15 cellular contexts compared by ENCODE assay signal in the genomic region with DNA sequence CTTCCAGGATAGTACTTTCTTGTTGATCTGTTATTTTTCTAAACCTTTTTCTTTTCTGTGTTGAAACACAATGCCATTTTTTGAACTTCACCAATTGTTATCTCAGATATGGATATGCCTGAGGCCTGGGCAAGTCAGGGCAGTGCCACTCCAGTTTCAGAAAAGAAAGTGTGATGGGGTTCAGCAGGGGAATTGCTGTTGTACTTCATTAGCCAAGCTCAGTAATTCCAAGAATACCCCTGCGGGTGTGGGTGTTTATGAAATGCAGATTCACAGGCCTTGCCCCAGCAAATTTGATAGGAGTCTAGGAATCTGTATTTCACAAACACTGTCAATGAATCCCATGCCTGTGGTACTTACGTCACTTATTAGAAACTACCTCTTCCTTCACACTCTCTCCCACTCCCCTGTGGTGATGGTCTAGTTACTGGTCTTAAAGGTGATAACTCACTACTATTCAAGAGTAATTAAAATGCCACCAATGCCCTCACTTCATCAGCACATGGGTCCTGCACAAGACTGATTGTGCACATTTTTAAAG.
DNase-seq lines count a peak whose midpoint lies in the region; ATAC-seq and TF ChIP-seq lines count a peak whose summit lies in the region.
"Had no signal": no experiment of that assay in that cellular context is flagged by ENCODE, and none has a peak within 500 bp of the region (broad histone marks: within the 10 kb centered on the region; RNA-seq: fewer than 3 reads in every experiment).

No MANE protein-coding gene starts in this region.

- H3K27me3 Mint-ChIP-seq in type B pancreatic cell = no peaks in the 10 kb centered on the region
- H3K27me3 Mint-ChIP-seq: CD4-positive, alpha-beta memory T cell had no signal

- no CpG with 5 or more reads among the region's 2 CpGs for WGBS in IMR-90 (ENCODE audit: extremely low coverage in 2 of 2, insufficient read length in 1 of 2), 2 experiments
- no CpG with 5 or more reads among the region's 2 CpGs for WGBS in trophoblast cell (ENCODE audit: extremely low coverage, insufficient coverage, insufficient read length)

- no peak for DNase-seq in IMR-90
- DNase-seq in epithelial cell of prostate (ENCODE audit: low read depth, low spot score) = no peak
- no peak for DNase-seq in trophoblast cell
- no peak for DNase-seq in type B pancreatic cell (ENCODE audit: extremely low spot score, unreplicated experiment)
- no peak for DNase-seq in activated naive CD4-positive, alpha-beta T cell treated with Interleukin-2 at 50 U/mL for 16 hours
- DNase-seq in NCI-H1436 (lab: John Stamatoyannopoulos, UW) = no peak
- DNase-seq in T-helper 2 cell = no peak
- DNase-seq: BE2C; CD4-positive, alpha-beta memory T cell; GF-D8; GOT3; NCI-H1930; NCI-H524; SIG-M5 had no signal

- H3K27ac ChIP-seq in IMR-90 (ENCODE audit: insufficient read depth, low read length) (no peak overlapping the region), epithelial cell of prostate (peak overlapping the region; percentile 34), trophoblast cell (ENCODE audit: low read depth, low read length) (no peak overlapping the region)
- H3K27ac ChIP-seq: KMS-11 had no signal

- dilution Hi-C loops in IMR-90 (cut with HindIII; ENCODE audit: low sequenced_read_pairs, unreplicated experiment) = no loop called here

- no peak overlapping the region; the same call in 1 of the 2 replicates for H3K4ac ChIP-seq in IMR-90 (ENCODE audit: low read depth, low read length)
- H3K4ac ChIP-seq in trophoblast cell (ENCODE audit: low read depth, low read length) = no peak overlapping the region

- no peak overlapping the region for H2BK15ac ChIP-seq in IMR-90 (ENCODE audit: low read depth, low read length)

- H2BK12ac ChIP-seq in trophoblast cell (ENCODE audit: low read length) = no peak overlapping the region

- H4K5ac ChIP-seq in IMR-90 (ENCODE audit: low read depth, low read length) = no peak overlapping the region

- no TSS peak for BruUV-seq in IMR-90 (replicated peaks; lab: Mats Ljungman, UMichigan)

- H3K4me1 ChIP-seq in IMR-90 (ENCODE audit: control insufficient read depth, insufficient read depth, low read length) = peaks cover 10% of the 10 kb centered on the region
- peaks cover 5 to 12% of the 10 kb centered on the region in 2 experiments for H3K4me1 ChIP-seq in trophoblast cell (ENCODE audit: control insufficient read depth in 1 of 2, insufficient read depth in 2 of 2, low read length in 2 of 2)
- H3K4me1 ChIP-seq: BE2C had no signal

- peaks cover 53% of the 10 kb centered on the region for H3K4me1 Mint-ChIP-seq in type B pancreatic cell (ENCODE audit: unreplicated experiment)
- H3K4me1 Mint-ChIP-seq: CD4-positive, alpha-beta memory T cell had no signal

- no peak for TF ChIP-seq RAD21 in IMR-90 (IDR thresholded peaks at IDR 0.05; ENCODE audit: low read length)

- H3K9me3 Mint-ChIP-seq in type B pancreatic cell = no peaks in the 10 kb centered on the region

- H4K8ac ChIP-seq in IMR-90 (ENCODE audit: low read depth in 2 of 2, low read length in 2 of 2) (no peak overlapping the region), trophoblast cell (ENCODE audit: low read depth, low read length) (peak overlapping the region; percentile 55)

- H3K36me3 Mint-ChIP-seq in type B pancreatic cell = peaks cover 23% of the 10 kb centered on the region
- H3K36me3 Mint-ChIP-seq: CD4-positive, alpha-beta memory T cell had no signal

- TF ChIP-seq CTCF in IMR-90 (conservative IDR thresholded peaks at IDR 0.05; ENCODE audit: low read depth, low read length) = no peak
- no peak for TF ChIP-seq CTCF in type B pancreatic cell (conservative IDR thresholded peaks at IDR 0.05)

- H3K27me3 ChIP-seq in IMR-90 (ENCODE audit: control insufficient read depth, insufficient read depth, low read length) (no peaks in the 10 kb centered on the region), trophoblast cell (ENCODE audit: insufficient read depth, low read length) (no peaks in the 10 kb centered on the region)

- no peak overlapping the region for H3K56ac ChIP-seq in IMR-90 (ENCODE audit: extremely low read depth, insufficient read depth, low read length)

- H3K4me3 ChIP-seq in IMR-90 (ENCODE audit: insufficient read depth, low read depth, low read length) = no peak overlapping the region
- H3K4me3 ChIP-seq in trophoblast cell (ENCODE audit: low read depth, low read length) = no peak overlapping the region

- H2AFZ ChIP-seq in IMR-90 (replicated peaks; ENCODE audit: low read length, poor library complexity) (no peak overlapping the region), trophoblast cell (ENCODE audit: insufficient read depth, low read length, poor library complexity) (no peak overlapping the region)

- no peak for TF ChIP-seq POLR2A in IMR-90 (IDR thresholded peaks at IDR 0.05; ENCODE audit: low read depth, low read length)

- POLR2A ChIA-PET in IMR-90 (lab: Charles Lee; ENCODE audit: unreplicated experiment) = no interaction called here

- in situ Hi-C loops in IMR-90 (cut with MboI; ENCODE audit: low sequenced_read_pairs) = no loop called here

- H3K36me3 ChIP-seq in IMR-90 (ENCODE audit: control insufficient read depth, insufficient read depth, low read length) (no peaks in the 10 kb centered on the region), trophoblast cell (ENCODE audit: control insufficient read depth in 1 of 2, insufficient read depth in 2 of 2, low read length in 2 of 2) (no peaks in the 10 kb centered on the region)
- H3K36me3 ChIP-seq: BE2C had no signal

- H2AK5ac ChIP-seq in IMR-90 (ENCODE audit: low read depth, low read length) = no peak overlapping the region
- H2AK5ac ChIP-seq in trophoblast cell (ENCODE audit: low read length) = no peak overlapping the region

- H3K9me3 ChIP-seq in IMR-90 (ENCODE audit: control insufficient read depth, insufficient read depth, low read length) = no peaks in the 10 kb centered on the region
- H3K9me3 ChIP-seq in trophoblast cell (ENCODE audit: insufficient read depth, low read depth, low read length) = no peaks in the 10 kb centered on the region
- H3K9me3 ChIP-seq: BE2C had no signal

- no peak overlapping the region for H3K4me3 Mint-ChIP-seq in type B pancreatic cell
- H3K4me3 Mint-ChIP-seq: CD4-positive, alpha-beta memory T cell had no signal

- H3K23ac ChIP-seq in IMR-90 (ENCODE audit: low read depth, low read length) (no peak overlapping the region), trophoblast cell (ENCODE audit: low read length) (no peak overlapping the region)

- peaks cover 4 to 12% of the 10 kb centered on the region in 2 experiments; a peak in 2 of 4 replicates for H3K79me1 ChIP-seq in IMR-90 (ENCODE audit: low read depth in 1 of 2, low read length in 2 of 2)
- peaks cover 14% of the 10 kb centered on the region for H3K79me1 ChIP-seq in trophoblast cell (ENCODE audit: low read length)

- H3K79me2 ChIP-seq in trophoblast cell (ENCODE audit: control insufficient read depth, insufficient read depth, low read length, poor library complexity) = peaks cover 3% of the 10 kb centered on the region

- H2BK20ac ChIP-seq in IMR-90 (ENCODE audit: low read depth, low read length) = no peak overlapping the region

- no peak overlapping the region for H2AK9ac ChIP-seq in IMR-90 (replicated peaks; ENCODE audit: low read depth, low read length, poor library complexity)

- intact Hi-C loops in IMR-90 (cut with micrococcal nuclease) = no loop called here

- no peak overlapping the region for H2BK120ac ChIP-seq in IMR-90 (ENCODE audit: low read depth, low read length)
- no peak overlapping the region for H2BK120ac ChIP-seq in trophoblast cell (ENCODE audit: insufficient read depth, low read length, poor library complexity)

- H3K18ac ChIP-seq in IMR-90 (ENCODE audit: low read depth, low read length) = peak overlapping the region; percentile 68
- no peak overlapping the region for H3K18ac ChIP-seq in trophoblast cell (ENCODE audit: low read length)

- H3K9ac ChIP-seq in IMR-90 (ENCODE audit: low read depth, low read length) = no peak overlapping the region
- H3K9ac ChIP-seq in trophoblast cell (ENCODE audit: low read length) = no peak overlapping the region
- H3K9ac ChIP-seq: KMS-11 had no signal

- H4K91ac ChIP-seq in IMR-90 (ENCODE audit: insufficient read depth, low read depth, low read length) (no peak overlapping the region), trophoblast cell (ENCODE audit: low read depth, low read length) (no peak overlapping the region)

- H3K14ac ChIP-seq in IMR-90 (replicated peaks; ENCODE audit: low read depth, low read length) = no peak overlapping the region
- no peak overlapping the region for H3K14ac ChIP-seq in trophoblast cell (ENCODE audit: low read length)

- H4K12ac ChIP-seq in trophoblast cell (ENCODE audit: low read depth, low read length) = no peak overlapping the region

- H3K27ac Mint-ChIP-seq in type B pancreatic cell = peak overlapping the region; percentile 53
- H3K27ac Mint-ChIP-seq: CD4-positive, alpha-beta memory T cell had no signal

- CTCF ChIA-PET in IMR-90 (lab: Yijun Ruan, JAX) = no interaction called here

- ATAC-seq in IMR-90 (ENCODE audit: low read depth) = no peak

- H2BK5ac ChIP-seq in IMR-90 (ENCODE audit: low read depth, low read length, poor library complexity, severe bottlenecking) (no peak overlapping the region), trophoblast cell (ENCODE audit: low read depth, low read length, poor library complexity) (no peak overlapping the region)

- H3K4me2 ChIP-seq in IMR-90 (ENCODE audit: low read depth, low read length) = no peak overlapping the region
- H3K4me2 ChIP-seq in trophoblast cell (ENCODE audit: low read length) = no peak overlapping the region
- H3K4me2 ChIP-seq: KMS-11 had no signal

- H4K20me1 ChIP-seq in IMR-90 (ENCODE audit: insufficient read depth, low read length) = no peaks in the 10 kb centered on the region

- peaks cover 9% of the 10 kb centered on the region; the same call in 1 of the 2 replicates for H3K9me1 ChIP-seq in IMR-90 (ENCODE audit: insufficient read depth, low read length)

TF ChIP-seq in IMR-90, 13 proteins besides CTCF, POLR2A, EP300 and RAD21 (continues in another document):
- TF ChIP-seq SMC3 (IDR thresholded peaks at IDR 0.05; ENCODE audit: low read depth, low read length) = no peak
- no peak for TF ChIP-seq MAZ (IDR thresholded peaks at IDR 0.05; ENCODE audit: borderline replicate concordance, low read depth, low read length)
- TF ChIP-seq MXI1 (IDR thresholded peaks at IDR 0.05; ENCODE audit: borderline replicate concordance, low read depth, low read length) = no peak
- TF ChIP-seq FOS (IDR thresholded peaks at IDR 0.05; ENCODE audit: low read depth, low read length) = no peak
- TF ChIP-seq CHD1 (IDR thresholded peaks at IDR 0.05; ENCODE audit: low read depth, low read length) = no peak
- no peak for TF ChIP-seq NFE2L2 (IDR thresholded peaks at IDR 0.05; ENCODE audit: low read depth, low read length)
- no peak for TF ChIP-seq CEBPB (IDR thresholded peaks at IDR 0.05; ENCODE audit: low read depth, low read length)
- TF ChIP-seq RCOR1 (IDR thresholded peaks at IDR 0.05; ENCODE audit: insufficient replicate concordance, low read length) = no peak
- no peak for TF ChIP-seq MAFK (IDR thresholded peaks at IDR 0.05; ENCODE audit: low read depth, low read length)
- no peak for TF ChIP-seq BHLHE40 (IDR thresholded peaks at IDR 0.05; ENCODE audit: low read depth, low read length)
